ENCODE assay signal across 8 cellular contexts in the genomic region with DNA sequence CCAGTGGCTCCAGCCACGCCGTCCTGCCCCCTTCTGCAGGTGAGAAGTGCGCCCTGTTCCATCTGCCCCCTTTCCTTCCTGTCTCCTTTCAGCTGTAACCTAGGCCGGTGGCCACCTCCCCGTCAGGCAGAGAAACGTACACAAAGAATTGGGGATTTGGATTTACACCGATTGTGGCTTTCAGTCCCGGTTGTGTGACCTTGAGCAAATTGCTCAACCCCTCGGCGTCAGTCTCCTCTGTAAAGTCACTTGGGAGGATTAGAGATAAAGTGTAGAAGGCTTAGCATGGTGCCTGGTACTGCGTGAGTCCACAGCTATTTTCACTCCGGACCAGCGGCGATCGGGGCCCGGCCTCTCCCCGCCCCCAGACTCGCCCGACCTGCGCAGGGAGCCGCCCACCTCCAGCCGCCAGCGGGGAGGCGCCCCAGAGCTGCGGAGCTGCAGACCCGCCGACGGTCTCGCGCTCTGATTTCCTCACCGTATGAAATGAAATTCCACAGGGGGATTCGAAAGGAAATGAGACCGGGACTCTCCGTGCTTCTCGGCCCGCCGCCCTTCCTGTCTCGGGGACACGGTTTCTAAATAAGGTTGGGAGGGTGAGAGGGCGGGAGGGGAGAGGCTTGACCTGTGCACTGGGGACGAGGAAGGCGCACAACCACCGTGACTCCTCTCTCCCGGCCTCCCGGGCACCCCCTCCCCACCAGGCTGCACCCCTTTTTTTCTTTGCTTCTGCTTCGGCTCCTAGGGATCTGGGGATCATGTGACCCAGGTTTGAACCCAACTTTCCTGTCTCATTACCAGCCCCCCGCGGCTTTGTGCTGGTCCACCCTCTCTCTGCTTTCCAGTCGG. TPM values are rescaled to one million over a fixed set of nuclear protein-coding genes. Genes with fewer than 3 reads are reported as not detected.
DNase-seq lines count a peak whose midpoint lies in the region; ATAC-seq and TF ChIP-seq lines count a peak whose summit lies in the region.

No MANE protein-coding gene starts in this region.

- H3K4me1 ChIP-seq in Peyer's patch (peaks cover 0 to 11% (median 4%) of the 10 kb centered on the region in 4 donors), iPS DF 6.9 (ENCODE audit: control insufficient read depth, insufficient read depth, low read length) (peaks cover 5% of the 10 kb centered on the region; the same call in 1 of the 2 replicates)

- H3K36me3 ChIP-seq in Peyer's patch (no peaks in the 10 kb centered on the region), iPS DF 6.9 (ENCODE audit: control insufficient read depth, insufficient read depth, low read length) (no peaks in the 10 kb centered on the region)

- H3K27ac ChIP-seq in Peyer's patch (peak overlapping the region; percentile 75 to 88 (median 81)), iPS DF 6.9 (ENCODE audit: low read length) (no peak overlapping the region)

- DNase-seq in NCI-H2081 (lab: John Stamatoyannopoulos, UW), result peak; percentile 55 to 62
- no peak for DNase-seq in NCI-H2081 treated with DMSO at 0.1 percent for 48 hours (lab: John Stamatoyannopoulos, UW)
- peak; percentile 82 for DNase-seq in HT1080 (ENCODE audit: low read depth)
- DNase-seq in Peyer's patch, result peak; percentile 45 to 87 (median 83)
- no peak for DNase-seq in iPS DF 6.9 (ENCODE audit: low read depth, low spot score)
- DNase-seq in retina, result peak; percentile 90

- peaks cover 20% of the 10 kb centered on the region for H3K36me3 Mint-ChIP-seq in brain

- TF ChIP-seq CTCF in Peyer's patch (IDR thresholded peaks at IDR 0.05), result peak in 1 of 6 experiments; percentile 26
- TF ChIP-seq CTCF in brain (conservative IDR thresholded peaks at IDR 0.05), result peak in 1 of 2 experiments; percentile 16

- TF ChIP-seq POLR2A in Peyer's patch (IDR thresholded peaks at IDR 0.05), result peak; percentile 28 to 43

- peak overlapping the region; percentile 80 to 95 (median 92) for H3K27ac Mint-ChIP-seq in brain

- H3K4me3 ChIP-seq in Peyer's patch, result peak overlapping the region; percentile 59 to 98 (median 69)
- H3K4me3 ChIP-seq in iPS DF 6.9 (ENCODE audit: low read length), result peak overlapping the region; percentile 90; the same call in 1 of the 2 replicates

- peaks cover 60% of the 10 kb centered on the region for H3K4me1 Mint-ChIP-seq in brain

- peak; percentile 52 for ATAC-seq in GM21576 (IDR thresholded peaks at IDR 0.05; ENCODE audit: unreplicated experiment)

- H3K9me3 ChIP-seq in Peyer's patch, result no peaks in the 10 kb centered on the region
- no peaks in the 10 kb centered on the region for H3K9me3 ChIP-seq in iPS DF 6.9 (ENCODE audit: control insufficient read depth, insufficient read depth, low read length)

- peaks cover 0 to 2% (median 0%) of the 10 kb centered on the region in 5 experiments for H3K9me3 Mint-ChIP-seq in brain

- H3K4me3 Mint-ChIP-seq in brain, result peak overlapping the region; percentile 91 to 95 (median 93)

- peaks cover 6% of the 10 kb centered on the region for H3K27me3 Mint-ChIP-seq in brain

- WGBS in iPS DF 6.9 (ENCODE audit: insufficient coverage, insufficient read length), result no CpG with 5 or more reads among the region's 49 CpGs

- H3K27me3 ChIP-seq in Peyer's patch (no peaks in the 10 kb centered on the region), iPS DF 6.9 (ENCODE audit: control insufficient read depth, insufficient read depth, low read length) (peaks cover 5% of the 10 kb centered on the region; the same call in 1 of the 2 replicates)

RNA-seq across cellular contexts. Expression of a gene that starts 0.7 kb away (rescaled TPM):
- total RNA-seq in HT1080 (2014; rRNA removed; shearing (Covaris generic)), result 3.0 and 5.4 TPM in 2 replicates
- polyA plus RNA-seq in HT1080 (2015; cell fraction: cytosol; rRNA removed), result 3.0 and 3.6 TPM in 2 replicates
- 5.5 and 5.9 TPM in 2 replicates for polyA plus RNA-seq in HT1080 (2015; cell fraction: nucleus; rRNA removed)
- total RNA-seq in Peyer's patch, result 10 to 100 TPM in 1 of 4 donors, 1 to 10 TPM in 3; 5.4 to 11.6 (median 8.7) TPM
- polyA plus RNA-seq in brain (ENCODE audit: insufficient read depth, low read depth, low replicate concordance), result 2.9 TPM

Comparison
In these comparisons a context has a peak if more than half of its experiments do, and no peak if none do; other contexts are left out.
1. DNase-seq: peak in NCI-H2081 (2 of 2), HT1080 (single experiment), Peyer's patch (3 of 3) and retina (single experiment); none in NCI-H2081 treated with DMSO at 0.1 percent for 48 hours (single experiment) and iPS DF 6.9 (single experiment).